ENCODE assay signal across 8 cellular contexts in the genomic region with DNA sequence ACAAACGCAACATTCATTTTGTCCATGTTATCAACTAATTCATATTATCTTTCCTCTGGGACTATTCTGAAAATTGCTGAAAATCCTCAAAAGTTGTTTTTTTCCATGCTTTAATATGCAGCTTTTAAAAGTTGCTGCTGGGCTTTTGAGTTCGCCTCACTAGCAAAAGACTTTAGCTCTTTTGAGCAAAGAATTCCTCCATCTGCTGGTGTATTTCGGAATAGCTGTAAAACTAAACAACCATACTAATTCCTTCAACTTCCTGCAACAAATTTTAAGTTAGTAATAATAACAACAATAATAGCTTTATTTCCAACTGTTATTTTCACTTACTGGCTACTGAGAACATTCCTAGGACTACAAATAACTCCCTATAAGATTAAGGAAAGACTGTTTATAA. TPM values are rescaled to one million over a fixed set of nuclear protein-coding genes. Genes with fewer than 3 reads are reported as not detected.
DNase-seq lines count a peak whose midpoint lies in the region; ATAC-seq, FAIRE-seq and TF ChIP-seq lines count a peak whose summit lies in the region.

No MANE protein-coding gene starts in this region.

- POLR2A ChIA-PET in Panc1 (lab: Charles Lee): no interaction called here

- CTCF ChIA-PET in Panc1 (lab: Charles Lee): interaction anchor here (0.5 to 1.6 kb wide), 5 partner anchors 48 to 302 kb away, joined by 3 to 8 read pairs (median 5); no protein-coding TSS in a partner anchor

- no peak for TF ChIP-seq POLR2A in testis (IDR thresholded peaks at IDR 0.05)

- peak; percentile 49 for DNase-seq in NCI-H82 (lab: John Stamatoyannopoulos, UW)
- DNase-seq in NCI-H82 treated with DMSO at 0.1 percent for 48 hours (lab: John Stamatoyannopoulos, UW; ENCODE audit: unreplicated experiment): no peak
- no peak for DNase-seq in Panc1 (ENCODE audit: low read depth, low spot score)
- peak; percentile 32 for DNase-seq in fibroblast of the conjunctiva (ENCODE audit: low read depth)
- DNase-seq in testis: no peak
- no peak for DNase-seq in activated CD4-positive, alpha-beta T cell treated with anti-CD3 and anti-CD28 coated beads, Interleukin-2, amount 50 U/mL, for 48 hours
- DNase-seq in GM19239 (ENCODE audit: insufficient read length, low spot score): no peak

- H3K36me3 ChIP-seq in Panc1 (ENCODE audit: control insufficient read depth, insufficient read depth, low read length): peaks cover 37% of the 10 kb centered on the region
- no peaks in the 10 kb centered on the region for H3K36me3 ChIP-seq in testis (ENCODE audit: low read depth, missing control alignments)

- WGBS in testis, 2 donors: 35 to 37% methylated on average over 3 of the region's 3 CpGs

- H3K4me1 ChIP-seq in Panc1 (ENCODE audit: control insufficient read depth, insufficient read depth, low read length) (no peaks in the 10 kb centered on the region), testis (no peaks in the 10 kb centered on the region)

- peak; percentile 59; the same call in 1 of the 2 replicates for TF ChIP-seq CTCF in Panc1 (IDR thresholded peaks at IDR 0.05)
- TF ChIP-seq CTCF in testis (IDR thresholded peaks at IDR 0.05): peak; percentile 28 to 33 (median 30)

- H3K27ac ChIP-seq in Panc1 (ENCODE audit: low read length): no peak overlapping the region
- H3K27ac ChIP-seq in testis: no peak overlapping the region

- no peak for FAIRE-seq in GM19239 (lab: Jason Lieb, UNC)

- no peaks in the 10 kb centered on the region for H3K9me3 ChIP-seq in Panc1 (ENCODE audit: control insufficient read depth, insufficient read depth, low read depth, low read length)
- H3K9me3 ChIP-seq in testis: no peaks in the 10 kb centered on the region

- intact Hi-C loops in Panc1 (cut with micrococcal nuclease; ENCODE audit: unreplicated experiment) (no loop called here), testis (cut with DNase I; ENCODE audit: low total_unique reads) (no loop called here)

- H3K4me3 ChIP-seq in Panc1 (ENCODE audit: low read depth in 2 of 2, low read length in 2 of 2) (no peak overlapping the region), testis (no peak overlapping the region)

- BruUV-seq in Panc1 (replicated peaks; lab: Mats Ljungman, UMichigan): no TSS peak

- no peak for ATAC-seq in Panc1
- ATAC-seq in GM19455 (IDR thresholded peaks at IDR 0.05; ENCODE audit: unreplicated experiment): no peak

- in situ Hi-C loops in Panc1 (cut with HindIII; ENCODE audit: low pct_unique_long_range_greater_than_20kb, low sequenced_read_pairs): no loop called here

- no peaks in the 10 kb centered on the region for H3K27me3 ChIP-seq in Panc1 (ENCODE audit: control insufficient read depth, insufficient read depth, low read length)
- no peaks in the 10 kb centered on the region for H3K27me3 ChIP-seq in testis

RNA-seq across cellular contexts. Expression of a gene that starts 14.2 kb away (rescaled TPM):
- 98.8 TPM for total RNA-seq in Panc1 (2021; ENCODE audit: unreplicated experiment)
- 48.5 TPM for polyA plus RNA-seq in Panc1 (2012; ENCODE audit: insufficient read length)
- 100 to 1,000 TPM; 122 to 141 TPM for total RNA-seq in testis
- polyA plus RNA-seq in testis (ENCODE audit: insufficient read depth, low read depth, low replicate concordance): 62.0 TPM

Comparison
In these comparisons a context has a peak if more than half of its experiments do, and no peak if none do; other contexts are left out.
1. DNase-seq: peak in NCI-H82 (single experiment) and fibroblast of the conjunctiva (single experiment); none in NCI-H82 treated with DMSO at 0.1 percent for 48 hours (single experiment), Panc1 (single experiment), testis (single experiment), activated CD4-positive, alpha-beta T cell treated with anti-CD3 and anti-CD28 coated beads, Interleukin-2, amount 50 U/mL, for 48 hours (0 of 2) and GM19239 (single experiment).